ENCODE assay signal across 1 cellular context in genomic region chr4:165532976-165533375, GRCh38.
TF ChIP-seq lines count a peak whose summit lies in the region.

No MANE protein-coding gene starts in this region.

TF ChIP-seq in GM23338, 12 proteins besides CTCF, POLR2A, EP300 and RAD21 (continued from another document):
- TF ChIP-seq ZNF462 (CRISPR knock-in tag; IDR thresholded peaks at IDR 0.05): no peak
- TF ChIP-seq ZNF331 (CRISPR knock-in tag; IDR thresholded peaks at IDR 0.05; ENCODE audit: low read depth): no peak
